ENCODE assay signal across 9 cellular contexts in the genomic region with DNA sequence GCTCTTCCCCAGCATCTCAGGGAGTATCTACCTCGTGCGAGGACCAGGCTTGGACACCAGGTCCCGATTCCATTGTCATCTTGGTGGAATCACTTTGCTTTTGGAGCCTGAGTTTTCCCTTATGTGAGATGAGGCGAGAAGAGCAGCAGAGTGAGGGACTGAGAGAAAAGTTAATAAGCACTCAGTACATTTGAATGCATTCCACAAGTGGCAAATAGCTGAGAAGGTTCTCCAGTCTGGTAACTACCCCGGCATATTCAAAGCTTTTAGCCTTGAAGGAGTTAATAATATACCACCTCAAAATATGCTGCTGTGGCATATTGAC. TPM values are rescaled to one million over a fixed set of nuclear protein-coding genes. Genes with fewer than 3 reads are reported as not detected.
DNase-seq lines count a peak whose midpoint lies in the region; ATAC-seq and TF ChIP-seq lines count a peak whose summit lies in the region.
"Had no signal": no experiment of that assay in that cellular context is flagged by ENCODE, and none has a peak within 500 bp of the region (broad histone marks: within the 10 kb centered on the region; RNA-seq: fewer than 3 reads in every experiment).

No MANE protein-coding gene starts in this region.

- H3K9me3 Mint-ChIP-seq in stimulated activated naive CD8-positive, alpha-beta T cell treated with anti-CD3 and anti-CD28 coated beads, Interleukin-15, amount 100 ng/mL, for 72 hours, result no peaks in the 10 kb centered on the region

- peak overlapping the region; percentile 93 to 94 for H3K4me3 Mint-ChIP-seq in stimulated activated naive CD8-positive, alpha-beta T cell treated with anti-CD3 and anti-CD28 coated beads, Interleukin-15, amount 100 ng/mL, for 72 hours

- WGBS in right cardiac atrium, result 42% methylated on average over 5 of the region's 5 CpGs

- H3K9me3 ChIP-seq in right cardiac atrium (ENCODE audit: control insufficient read depth, low read length), result no peaks in the 10 kb centered on the region

- H3K4me1 ChIP-seq in right cardiac atrium (ENCODE audit: control insufficient read depth, insufficient read depth, low read length), result no peaks in the 10 kb centered on the region

- H3K27ac ChIP-seq in right cardiac atrium (ENCODE audit: low read length), result peak overlapping the region; percentile 96
- H3K27ac ChIP-seq: SK-N-MC had no signal

- H3K27ac Mint-ChIP-seq in stimulated activated naive CD8-positive, alpha-beta T cell treated with anti-CD3 and anti-CD28 coated beads, Interleukin-15, amount 100 ng/mL, for 72 hours, result peak overlapping the region; percentile 98 to 99

- peak overlapping the region; percentile 64 for H3K4me3 ChIP-seq in WI38 (ENCODE audit: low read depth, low read length)
- H3K4me3 ChIP-seq in right cardiac atrium (ENCODE audit: low read length), result peak overlapping the region; percentile 63

- TF ChIP-seq CTCF in WI38 (IDR thresholded peaks at IDR 0.05; ENCODE audit: low read depth, low read length), result no peak

- DNase-seq in NCI-H2171 (lab: John Stamatoyannopoulos, UW), result peak; percentile 47
- DNase-seq in NCI-H2171 treated with DMSO at 0.1 percent for 48 hours (lab: John Stamatoyannopoulos, UW), result no peak
- no peak for DNase-seq in right cardiac atrium
- DNase-seq in stimulated activated naive CD8-positive, alpha-beta T cell treated with anti-CD3 and anti-CD28 coated beads, Interleukin-15, amount 100 ng/mL, for 72 hours, result no peak
- no peak for DNase-seq in AML-193 (lab: John Stamatoyannopoulos, UW)

- H3K27me3 ChIP-seq in right cardiac atrium (ENCODE audit: control insufficient read depth, insufficient read depth), result no peaks in the 10 kb centered on the region

- peaks cover 70% of the 10 kb centered on the region for H3K4me1 Mint-ChIP-seq in stimulated activated naive CD8-positive, alpha-beta T cell treated with anti-CD3 and anti-CD28 coated beads, Interleukin-15, amount 100 ng/mL, for 72 hours

- no peak for ATAC-seq in right cardiac atrium
- ATAC-seq in stimulated activated naive CD8-positive, alpha-beta T cell treated with anti-CD3 and anti-CD28 coated beads, Interleukin-15, amount 100 ng/mL, for 72 hours, result no peak
- no peak for ATAC-seq in HG02571 (IDR thresholded peaks at IDR 0.05; ENCODE audit: unreplicated experiment)
- no peak for ATAC-seq in GM21528 (IDR thresholded peaks at IDR 0.05; ENCODE audit: low FRiP score, unreplicated experiment)

- intact Hi-C loops in right cardiac atrium (cut with DNase I), result no loop called here

- H3K27me3 Mint-ChIP-seq in stimulated activated naive CD8-positive, alpha-beta T cell treated with anti-CD3 and anti-CD28 coated beads, Interleukin-15, amount 100 ng/mL, for 72 hours, result no peaks in the 10 kb centered on the region

RNA-seq across cellular contexts. Expression of gene GALC, which starts 0.5 kb away (rescaled TPM):
- total RNA-seq in right cardiac atrium, result 10 to 100 TPM; 19.5 to 20.8 (median 20.4) TPM
- polyA plus RNA-seq in right cardiac atrium, result 9.9 TPM

RNA-seq across cellular contexts. Expression of gene GPR65, which starts 11.5 kb away (rescaled TPM):
- total RNA-seq in right cardiac atrium, result 1 to 10 TPM in 3 of 4 donors, under 1 TPM in 1; 0.99 to 2.5 (median 1.2) TPM
- polyA plus RNA-seq in right cardiac atrium, result 0.25 TPM
